ENCODE assay signal across 9 cellular contexts in genomic region chr10:86971146-86971991, GRCh38. TPM values are rescaled to one million over a fixed set of nuclear protein-coding genes. Genes with fewer than 3 reads are reported as not detected.
DNase-seq lines count a peak whose midpoint lies in the region; ATAC-seq and TF ChIP-seq lines count a peak whose summit lies in the region.
"Had no signal": no experiment of that assay in that cellular context is flagged by ENCODE, and none has a peak within 500 bp of the region (broad histone marks: within the 10 kb centered on the region; RNA-seq: fewer than 3 reads in every experiment).

No MANE protein-coding gene starts in this region.

- peak; percentile 13 for TF ChIP-seq CTCF in nephron progenitor cell (IDR thresholded peaks at IDR 0.05)

- H3K9me3 Mint-ChIP-seq in activated T-cell treated with anti-CD3 and anti-CD28 coated beads, Interleukin-2, amount 50 U/mL, for 72 hours, result no peaks in the 10 kb centered on the region
- H3K9me3 Mint-ChIP-seq in nephron progenitor cell, result no peaks in the 10 kb centered on the region
- H3K9me3 Mint-ChIP-seq in stimulated activated naive CD8-positive, alpha-beta T cell treated with anti-CD3 and anti-CD28 coated beads, Interleukin-15, amount 100 ng/mL, for 72 hours, result no peaks in the 10 kb centered on the region

- H3K36me3 Mint-ChIP-seq in activated T-cell treated with anti-CD3 and anti-CD28 coated beads, Interleukin-2, amount 50 U/mL, for 72 hours (ENCODE audit: insufficient read depth in 2 of 2), result no peaks in the 10 kb centered on the region
- H3K36me3 Mint-ChIP-seq in nephron progenitor cell (ENCODE audit: low read depth), result no peaks in the 10 kb centered on the region

- H3K4me1 Mint-ChIP-seq in activated T-cell treated with anti-CD3 and anti-CD28 coated beads, Interleukin-2, amount 50 U/mL, for 72 hours (ENCODE audit: low read depth), result peaks cover 30% of the 10 kb centered on the region
- peaks cover 48% of the 10 kb centered on the region for H3K4me1 Mint-ChIP-seq in nephron progenitor cell
- peaks cover 59% of the 10 kb centered on the region for H3K4me1 Mint-ChIP-seq in stimulated activated naive CD8-positive, alpha-beta T cell treated with anti-CD3 and anti-CD28 coated beads, Interleukin-15, amount 100 ng/mL, for 72 hours

- H3K4me3 Mint-ChIP-seq in activated T-cell treated with anti-CD3 and anti-CD28 coated beads, Interleukin-2, amount 50 U/mL, for 72 hours, result peak overlapping the region; percentile 81 to 88
- H3K4me3 Mint-ChIP-seq in nephron progenitor cell, result peak overlapping the region; percentile 88
- H3K4me3 Mint-ChIP-seq in stimulated activated naive CD8-positive, alpha-beta T cell treated with anti-CD3 and anti-CD28 coated beads, Interleukin-15, amount 100 ng/mL, for 72 hours, result peak overlapping the region; percentile 80 to 92

- H3K4me1 ChIP-seq in NT2/D1 (ENCODE audit: insufficient read depth, insufficient read length), result peaks cover 18% of the 10 kb centered on the region

- H3K27me3 Mint-ChIP-seq in activated T-cell treated with anti-CD3 and anti-CD28 coated beads, Interleukin-2, amount 50 U/mL, for 72 hours (ENCODE audit: low read depth), result peaks cover 10% of the 10 kb centered on the region
- H3K27me3 Mint-ChIP-seq in nephron progenitor cell (ENCODE audit: low read depth, poor library complexity), result peaks cover 29% of the 10 kb centered on the region
- peaks cover 20% of the 10 kb centered on the region for H3K27me3 Mint-ChIP-seq in stimulated activated naive CD8-positive, alpha-beta T cell treated with anti-CD3 and anti-CD28 coated beads, Interleukin-15, amount 100 ng/mL, for 72 hours

- H3K27me3 ChIP-seq in NT2/D1 (ENCODE audit: insufficient read depth, insufficient read length), result peaks cover 7% of the 10 kb centered on the region

- no peaks in the 10 kb centered on the region for H3K36me3 ChIP-seq in NT2/D1 (ENCODE audit: insufficient read depth, insufficient read length, low read length)

- peak overlapping the region; percentile 64 for H3K4me3 ChIP-seq in NT2/D1 (ENCODE audit: insufficient read length, low read depth)

- no peaks in the 10 kb centered on the region for H3K9me3 ChIP-seq in NT2/D1 (ENCODE audit: insufficient read depth, low read length)

- DNase-seq in NK-92 treated with Interleukin-12 subunit alpha and Interleukin-12 subunit beta, amount 100 ng/mL, for 24 hours (lab: John Stamatoyannopoulos, UW), result peak; percentile 55
- no peak for DNase-seq in NK-92 (lab: John Stamatoyannopoulos, UW; ENCODE audit: unreplicated experiment)
- DNase-seq in NT2/D1 (ENCODE audit: low read depth, low spot score), result no peak
- DNase-seq in activated T-cell treated with anti-CD3 and anti-CD28 coated beads, Interleukin-2, amount 50 U/mL, for 72 hours, result peak; percentile 86 to 90
- peak; percentile 88 for DNase-seq in fibroblast of gingiva (ENCODE audit: low read depth)
- DNase-seq in nephron progenitor cell, result peak; percentile 73
- DNase-seq in stimulated activated naive CD8-positive, alpha-beta T cell treated with anti-CD3 and anti-CD28 coated beads, Interleukin-15, amount 100 ng/mL, for 72 hours, result peak; percentile 73 to 83
- DNase-seq: DND-41 had no signal

- ATAC-seq in HG02970 (IDR thresholded peaks at IDR 0.05; ENCODE audit: low FRiP score, unreplicated experiment), result peak; percentile 69
- ATAC-seq in activated T-cell treated with anti-CD3 and anti-CD28 coated beads, Interleukin-2, amount 50 U/mL, for 72 hours (replicated peaks in 1 of 2), result peak; percentile 90 to 91
- peak; percentile 75 for ATAC-seq in stimulated activated naive CD8-positive, alpha-beta T cell treated with anti-CD3 and anti-CD28 coated beads, Interleukin-15, amount 100 ng/mL, for 72 hours

- peak overlapping the region; percentile 5 for H3K27ac Mint-ChIP-seq in activated T-cell treated with anti-CD3 and anti-CD28 coated beads, Interleukin-2, amount 50 U/mL, for 72 hours
- H3K27ac Mint-ChIP-seq in nephron progenitor cell, result no peak overlapping the region
- H3K27ac Mint-ChIP-seq in stimulated activated naive CD8-positive, alpha-beta T cell treated with anti-CD3 and anti-CD28 coated beads, Interleukin-15, amount 100 ng/mL, for 72 hours, result peak overlapping the region; percentile 83 to 98

- peak overlapping the region; percentile 80 for H3K9ac ChIP-seq in NT2/D1 (ENCODE audit: insufficient read length, low read depth)

RNA-seq across cellular contexts. Expression of gene ADIRF, which starts 3.1 kb away (rescaled TPM):
- total RNA-seq in activated T-cell treated with anti-CD3 and anti-CD28 coated beads, Interleukin-2, amount 50 U/mL, for 72 hours, result not detected

RNA-seq across cellular contexts. Expression of gene SNCG, which starts 13.0 kb away (rescaled TPM):
- total RNA-seq in activated T-cell treated with anti-CD3 and anti-CD28 coated beads, Interleukin-2, amount 50 U/mL, for 72 hours, result not detected

RNA-seq across cellular contexts. Expression of gene MMRN2, which starts 14.0 kb away (rescaled TPM):
- total RNA-seq in activated T-cell treated with anti-CD3 and anti-CD28 coated beads, Interleukin-2, amount 50 U/mL, for 72 hours, result under 1 TPM in 1 of 2 donors, not detected in 1; 0.05 TPM

RNA-seq across cellular contexts. Expression of gene FAM25A, which starts 48.7 kb away (rescaled TPM):
- not detected for total RNA-seq in activated T-cell treated with anti-CD3 and anti-CD28 coated beads, Interleukin-2, amount 50 U/mL, for 72 hours

Comparison
In these comparisons a context has a peak if more than half of its experiments do, and no peak if none do; other contexts are left out.
1. DNase-seq: peak in NK-92 treated with Interleukin-12 subunit alpha and Interleukin-12 subunit beta, amount 100 ng/mL, for 24 hours (single experiment), activated T-cell treated with anti-CD3 and anti-CD28 coated beads, Interleukin-2, amount 50 U/mL, for 72 hours (2 of 2), fibroblast of gingiva (single experiment), nephron progenitor cell (single experiment) and stimulated activated naive CD8-positive, alpha-beta T cell treated with anti-CD3 and anti-CD28 coated beads, Interleukin-15, amount 100 ng/mL, for 72 hours (2 of 2); none in NK-92 (single experiment) and NT2/D1 (single experiment).
2. Peak in every context shown above with its lines, with median percentiles within 50 percentile points of each other: ATAC-seq and H3K4me3 Mint-ChIP-seq.